1 cellular context compared by ENCODE assay signal in the genomic region with DNA sequence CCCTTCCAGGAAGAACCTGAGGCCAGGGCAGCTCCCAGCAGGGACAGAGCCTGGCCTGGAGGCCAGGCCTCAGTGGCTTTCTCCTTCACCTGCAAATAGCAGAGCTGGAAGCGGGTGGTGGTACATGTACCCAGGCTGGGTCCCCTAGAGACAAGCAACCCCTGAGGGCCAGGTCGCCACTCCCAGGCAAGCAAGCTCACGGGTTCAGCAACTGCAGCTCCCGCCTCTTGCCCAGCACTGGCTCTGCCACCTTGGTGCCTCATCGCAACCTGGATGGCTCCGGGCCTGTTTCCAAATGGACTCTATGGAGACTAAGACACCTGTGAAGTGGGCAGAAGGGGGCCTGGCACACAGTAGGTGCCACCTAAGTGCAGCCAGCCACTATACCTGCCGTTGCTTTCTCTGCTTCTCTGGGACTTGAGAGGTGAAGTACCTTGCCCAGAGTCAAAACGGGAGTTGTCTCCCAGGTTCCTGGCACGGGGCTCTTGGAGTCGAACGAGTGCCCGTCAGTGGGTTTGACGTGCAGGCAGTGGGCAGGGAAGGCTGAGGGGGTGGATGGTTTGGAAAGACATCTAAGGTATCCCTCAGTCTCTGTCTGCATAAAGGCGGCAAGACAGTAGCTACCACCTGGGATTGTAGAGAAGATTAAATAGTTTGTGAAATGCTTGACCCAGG.
TF ChIP-seq lines count a peak whose summit lies in the region.

No MANE protein-coding gene starts in this region.

TF ChIP-seq in H1, 55 proteins besides CTCF, POLR2A, EP300 and RAD21:
- TF ChIP-seq HDAC6 (IDR thresholded peaks at IDR 0.05; ENCODE audit: low read depth, low read length), result no peak
- TF ChIP-seq SIRT6 (IDR thresholded peaks at IDR 0.05; ENCODE audit: low read length), result no peak
- no peak for TF ChIP-seq CHD2 (IDR thresholded peaks at IDR 0.05; ENCODE audit: low read length)
- TF ChIP-seq SP4 (IDR thresholded peaks at IDR 0.05; ENCODE audit: low read length), result no peak
- no peak for TF ChIP-seq SP2 (IDR thresholded peaks at IDR 0.05; ENCODE audit: low read length)
- TF ChIP-seq, protein P1, sequence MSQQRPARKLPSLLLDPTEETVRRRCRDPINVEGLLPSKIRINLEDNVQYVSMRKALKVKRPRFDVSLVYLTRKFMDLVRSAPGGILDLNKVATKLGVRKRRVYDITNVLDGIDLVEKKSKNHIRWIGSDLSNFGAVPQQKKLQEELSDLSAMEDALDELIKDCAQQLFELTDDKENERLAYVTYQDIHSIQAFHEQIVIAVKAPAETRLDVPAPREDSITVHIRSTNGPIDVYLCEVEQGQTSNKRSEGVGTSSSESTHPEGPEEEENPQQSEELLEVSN (IDR thresholded peaks at IDR 0.05), result peak; percentile 23; the same call in 1 of the 2 replicates
- TF ChIP-seq RFX5 (IDR thresholded peaks at IDR 0.05; ENCODE audit: borderline replicate concordance, low read depth, low read length), result no peak
- no peak for TF ChIP-seq SP1 (IDR thresholded peaks at IDR 0.05; ENCODE audit: low read depth, low read length)
TF ChIP-seq in H1: peak in this region for 1.
